In genomic region chr6:110053395-110054240, GRCh38 we compare ENCODE assay signal across 8 cellular contexts.
DNase-seq lines count a peak whose midpoint lies in the region; ATAC-seq and TF ChIP-seq lines count a peak whose summit lies in the region.

No MANE protein-coding gene starts in this region.

- H3K9me3 Mint-ChIP-seq in neural crest cell = no peaks in the 10 kb centered on the region

- no peak overlapping the region for H3K4me3 Mint-ChIP-seq in neural crest cell

- H3K27ac Mint-ChIP-seq in neural crest cell (ENCODE audit: unreplicated experiment) = peak overlapping the region; percentile 53

- H3K36me3 Mint-ChIP-seq in neural crest cell (ENCODE audit: low read depth) = no peaks in the 10 kb centered on the region

- peak; percentile 88 for TF ChIP-seq CTCF in fibroblast of mammary gland (conservative IDR thresholded peaks at IDR 0.05; ENCODE audit: control insufficient read depth, insufficient read depth, low read depth, low read length)
- peak; percentile 86 for TF ChIP-seq CTCF in neural crest cell (conservative IDR thresholded peaks at IDR 0.05)

- H3K4me1 Mint-ChIP-seq in neural crest cell = peaks cover 6% of the 10 kb centered on the region

- peaks cover 20% of the 10 kb centered on the region for H3K27me3 Mint-ChIP-seq in neural crest cell (ENCODE audit: low read depth)

- ATAC-seq in GM19467 (IDR thresholded peaks at IDR 0.05; ENCODE audit: unreplicated experiment) (no peak), HG02970 (IDR thresholded peaks at IDR 0.05; ENCODE audit: low FRiP score, unreplicated experiment) (no peak), HG03135 (IDR thresholded peaks at IDR 0.05; ENCODE audit: unreplicated experiment) (no peak)

- peak; percentile 43 for DNase-seq in DMS53 treated with DMSO at 0.1 percent for 48 hours (lab: John Stamatoyannopoulos, UW; ENCODE audit: unreplicated experiment)
- peak; percentile 32 for DNase-seq in Jurkat, Clone E6-1 (ENCODE audit: low read depth, low spot score)
- peak; percentile 7 for DNase-seq in RPMI8226
- DNase-seq in fibroblast of mammary gland (ENCODE audit: low read depth) = peak; percentile 72
- no peak for DNase-seq in neural crest cell (ENCODE audit: low read depth, low spot score)

- H3K4me3 ChIP-seq in Jurkat, Clone E6-1 (ENCODE audit: low read length) = no peak overlapping the region
- no peak overlapping the region for H3K4me3 ChIP-seq in fibroblast of mammary gland (ENCODE audit: control insufficient read depth, low read depth, low read length)
